In genomic region chr2:170578596-170578995, GRCh38 we compare ENCODE assay signal across 29 cellular contexts.
"Had no signal": no experiment of that assay in that cellular context is flagged by ENCODE, and none has a peak within 500 bp of the region (broad histone marks: within the 10 kb centered on the region; RNA-seq: fewer than 3 reads in every experiment).

No MANE protein-coding gene starts in this region.

- H3K36me3 ChIP-seq: adrenal gland, ascending aorta, colonic mucosa, esophagus squamous epithelium, gastroesophageal sphincter had no signal

- FAIRE-seq: endometrium, endothelial cell of umbilical vein had no signal

- H3K4me1 ChIP-seq: adrenal gland, ascending aorta, colonic mucosa, gastroesophageal sphincter had no signal

- H3K9me3 ChIP-seq: adrenal gland, ascending aorta, body of pancreas, colonic mucosa, esophagus squamous epithelium, gastroesophageal sphincter had no signal

- H3K27me3 ChIP-seq: adrenal gland, ascending aorta, body of pancreas, colonic mucosa, esophagus squamous epithelium, gastroesophageal sphincter had no signal

- H3K27ac ChIP-seq: adrenal gland, ascending aorta, body of pancreas, colonic mucosa, epithelial cell of prostate, esophagus squamous epithelium, gastroesophageal sphincter had no signal

- H3K4me3 ChIP-seq: adrenal gland, ascending aorta, body of pancreas, colonic mucosa, esophagus squamous epithelium, gastroesophageal sphincter had no signal

- ATAC-seq: activated CD4-positive, alpha-beta T cell treated with anti-CD3 and anti-CD28 coated beads for 36 hours; activated CD8-positive, alpha-beta memory T cell treated with anti-CD3 and anti-CD28 coated beads, Interleukin-2, amount 10 ng/mL, durations not matched to agents 7 days and 5 days; activated CD8-positive, alpha-beta T cell treated with anti-CD3 and anti-CD28 coated beads, Interleukin-2, amount 10 ng/mL, durations not matched to agents 7 days and 5 days; activated naive CD8-positive, alpha-beta T cell treated with anti-CD3 and anti-CD28 coated beads, Interleukin-2, amount 50 U/mL, for 24 hours; body of pancreas; gastroesophageal sphincter; T-helper 17 cell had no signal

- DNase-seq: activated CD4-positive, alpha-beta memory T cell treated with anti-CD3 and anti-CD28 coated beads for 36 hours; activated CD4-positive, alpha-beta T cell treated with anti-CD3 and anti-CD28 coated beads for 36 hours; activated CD4-positive, alpha-beta T cell treated with anti-CD3 and anti-CD28 coated beads, Interleukin-2, amount 10 ng/mL, durations not matched to agents 24 days and 14 days; activated CD4-positive, CD25-positive, alpha-beta regulatory T cell; activated CD4-positive, CD25-positive, alpha-beta regulatory T cell treated with anti-CD3 and anti-CD28 coated beads, Interleukin-2, amount 50 U/mL, for 72 hours; activated CD8-positive, alpha-beta memory T cell treated with anti-CD3 and anti-CD28 coated beads, Interleukin-2, amount 10 ng/mL, durations not matched to agents 7 days and 5 days; activated CD8-positive, alpha-beta memory T cell treated with anti-CD3 and anti-CD28 coated beads, Interleukin-2, amount 50 U/mL, for 4 hours; activated CD8-positive, alpha-beta T cell treated with anti-CD3 and anti-CD28 coated beads, Interleukin-2, amount 10 ng/mL, durations not matched to agents 7 days and 5 days; activated effector memory CD4-positive, alpha-beta T cell treated with anti-CD3 and anti-CD28 coated beads, Interleukin-2, amount 50 U/mL, for 16 hours; activated naive CD4-positive, alpha-beta T cell treated with anti-CD3 and anti-CD28 coated beads for 36 hours; activated naive CD8-positive, alpha-beta T cell treated with anti-CD3 and anti-CD28 coated beads for 36 hours; activated naive CD8-positive, alpha-beta T cell treated with anti-CD3 and anti-CD28 coated beads, Interleukin-2, amount 50 U/mL, for 24 hours; activated T-cell treated with anti-CD3 and anti-CD28 coated beads, Interleukin-2, amount 50 U/mL, for 1 hour; activated T-cell treated with anti-CD3 and anti-CD28 coated beads, Interleukin-2, amount 50 U/mL, for 48 hours; adrenal gland; body of pancreas; cerebellar nuclear complex; colonic mucosa; effector CD8-positive, alpha-beta T cell; esophagus squamous epithelium; foreskin melanocyte; T-helper 1 cell; T-helper 17 cell; T1000 had no signal
